Comparison of ENCODE assay signal across 32 cellular contexts in the genomic region with DNA sequence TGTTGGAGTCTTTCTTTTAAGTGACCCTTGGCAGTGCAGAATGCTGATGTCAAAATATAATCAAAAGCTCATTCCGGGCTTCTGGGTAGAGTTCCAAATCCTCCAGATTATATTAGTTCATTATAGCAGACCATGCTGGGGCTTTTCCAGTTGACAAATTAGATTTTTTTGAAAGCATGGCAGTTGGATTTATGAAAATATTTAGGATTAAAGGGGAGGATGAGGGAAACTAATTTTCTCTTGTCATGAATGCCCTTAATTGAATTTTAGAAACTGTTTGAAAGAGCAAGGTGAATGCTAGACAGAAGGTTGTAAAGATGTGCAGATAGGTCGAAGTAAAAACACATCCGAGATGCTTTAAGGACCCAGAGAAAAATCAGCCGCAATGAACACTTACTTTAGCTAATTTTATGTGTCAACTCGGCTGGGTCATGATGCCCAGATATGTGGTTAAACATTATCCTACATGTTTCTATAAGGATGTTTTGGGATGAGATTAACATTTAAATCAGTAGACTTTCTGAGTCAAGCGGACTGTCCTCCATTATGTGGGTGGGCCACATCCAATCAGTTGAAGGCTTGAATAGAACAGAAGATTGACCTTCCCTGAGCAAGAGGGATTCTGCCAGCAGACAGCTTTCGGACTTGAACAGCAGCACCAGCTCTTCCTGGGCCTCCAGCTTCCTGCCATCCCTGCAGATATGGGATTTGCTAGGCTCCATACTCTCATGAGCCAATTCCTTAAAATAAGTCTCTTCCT.
"Had no signal": no experiment of that assay in that cellular context is flagged by ENCODE, and none has a peak within 500 bp of the region (broad histone marks: within the 10 kb centered on the region; RNA-seq: fewer than 3 reads in every experiment).

No MANE protein-coding gene starts in this region.

- ATAC-seq: activated CD8-positive, alpha-beta memory T cell treated with anti-CD3 and anti-CD28 coated beads, Interleukin-2, amount 10 ng/mL, durations not matched to agents 7 days and 5 days; activated naive CD8-positive, alpha-beta T cell treated with anti-CD3 and anti-CD28 coated beads, Interleukin-2, amount 50 U/mL, for 24 hours had no signal

- H3K27ac ChIP-seq: brain microvascular endothelial cell, VCaP had no signal

- H3K27me3 ChIP-seq: brain microvascular endothelial cell had no signal

- H3K4me3 ChIP-seq: MG63 had no signal

- H3K4me1 Mint-ChIP-seq: activated naive CD4-positive, alpha-beta T cell treated with anti-CD3 and anti-CD28 coated beads, Interleukin-2, amount 10 ng/mL, durations not matched to agents 7 days and 5 days; activated naive CD8-positive, alpha-beta T cell treated with anti-CD3 and anti-CD28 coated beads, Interleukin-2, amount 50 U/mL, for 24 hours had no signal

- H3K4me3 Mint-ChIP-seq: activated CD4-positive, alpha-beta memory T cell treated with anti-CD3 and anti-CD28 coated beads, Interleukin-2, amount 10 ng/mL, durations not matched to agents 7 days and 5 days; activated CD8-positive, alpha-beta memory T cell treated with anti-CD3 and anti-CD28 coated beads, Interleukin-2, amount 10 ng/mL, durations not matched to agents 7 days and 5 days; activated naive CD4-positive, alpha-beta T cell treated with anti-CD3 and anti-CD28 coated beads, Interleukin-2, amount 10 ng/mL, durations not matched to agents 7 days and 5 days; activated naive CD8-positive, alpha-beta T cell; activated naive CD8-positive, alpha-beta T cell treated with anti-CD3 and anti-CD28 coated beads, Interleukin-2, amount 50 U/mL, for 24 hours had no signal

- H3K27ac Mint-ChIP-seq: activated CD4-positive, alpha-beta memory T cell treated with anti-CD3 and anti-CD28 coated beads, Interleukin-2, amount 10 ng/mL, durations not matched to agents 7 days and 5 days; activated CD8-positive, alpha-beta memory T cell treated with anti-CD3 and anti-CD28 coated beads, Interleukin-2, amount 10 ng/mL, durations not matched to agents 7 days and 5 days; activated naive CD4-positive, alpha-beta T cell treated with anti-CD3 and anti-CD28 coated beads, Interleukin-2, amount 10 ng/mL, durations not matched to agents 7 days and 5 days; activated naive CD8-positive, alpha-beta T cell; activated naive CD8-positive, alpha-beta T cell treated with anti-CD3 and anti-CD28 coated beads, Interleukin-2, amount 50 U/mL, for 24 hours had no signal

- H3K27me3 Mint-ChIP-seq: activated naive CD8-positive, alpha-beta T cell had no signal

- DNase-seq: activated CD4-positive, alpha-beta memory T cell treated with anti-CD3 and anti-CD28 coated beads, Interleukin-2, amount 10 ng/mL, durations not matched to agents 7 days and 5 days; activated CD4-positive, alpha-beta T cell treated with anti-CD3 and anti-CD28 coated beads for 1 hour; activated CD4-positive, alpha-beta T cell treated with anti-CD3 and anti-CD28 coated beads for 48 hours; activated CD4-positive, CD25-positive, alpha-beta regulatory T cell; activated CD8-positive, alpha-beta memory T cell treated with anti-CD3 and anti-CD28 coated beads for 24 hours; activated CD8-positive, alpha-beta memory T cell treated with anti-CD3 and anti-CD28 coated beads, Interleukin-2, amount 10 ng/mL, durations not matched to agents 7 days and 5 days; activated CD8-positive, alpha-beta memory T cell treated with anti-CD3 and anti-CD28 coated beads, Interleukin-2, amount 50 U/mL, for 48 hours; activated effector memory CD4-positive, alpha-beta T cell treated with Interleukin-2 at 50 U/mL for 16 hours; activated naive CD4-positive, alpha-beta T cell treated with anti-CD3 and anti-CD28 coated beads, Interleukin-2, amount 10 ng/mL, durations not matched to agents 7 days and 5 days; activated naive CD8-positive, alpha-beta T cell treated with anti-CD3 and anti-CD28 coated beads, Interleukin-2, amount 50 U/mL, for 24 hours; activated T-cell treated with anti-CD3 and anti-CD28 coated beads, Interleukin-2, amount 50 U/mL, for 48 hours; anterior cingulate cortex; brain microvascular endothelial cell; central memory CD4-positive, alpha-beta T cell; Kasumi-1; KG1; MG63; NCI-H1048; NCI-H1105 treated with DMSO at 0.1 percent for 48 hours; NCI-H1436; NCI-H1694; NCI-H1930; NCI-H345; NCI-H524 treated with DMSO at 0.1 percent for 48 hours; OCI-M1; Right ventricle myocardium superior; SW 1271; T-helper 1 cell; T-helper 2 cell; T-helper 9 cell had no signal

- H3K9me3 Mint-ChIP-seq: activated naive CD4-positive, alpha-beta T cell treated with anti-CD3 and anti-CD28 coated beads, Interleukin-2, amount 10 ng/mL, durations not matched to agents 7 days and 5 days had no signal
